In the genomic region with DNA sequence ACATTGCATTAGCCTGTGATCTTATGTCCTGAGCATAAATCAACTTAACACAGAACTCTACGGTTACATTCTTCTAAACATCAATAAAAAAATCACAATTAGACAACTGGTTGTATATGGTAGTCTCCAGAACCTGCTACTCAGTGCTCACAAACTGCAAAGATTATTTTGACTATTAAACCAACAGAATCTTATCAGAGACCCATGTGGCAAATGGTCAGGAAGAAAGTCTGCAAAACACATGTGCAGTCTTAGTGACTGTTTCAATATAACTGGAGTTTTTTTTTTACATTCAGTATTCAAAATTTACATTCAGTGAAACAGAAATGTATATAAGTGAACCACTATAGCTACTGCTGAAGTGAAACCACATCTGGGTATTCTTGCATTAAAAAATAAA, we compare ENCODE assay signal across 30 cellular contexts.
"Had no signal": no experiment of that assay in that cellular context is flagged by ENCODE, and none has a peak within 500 bp of the region (broad histone marks: within the 10 kb centered on the region; RNA-seq: fewer than 3 reads in every experiment).

No MANE protein-coding gene starts in this region.

- H3K27me3 ChIP-seq: adrenal gland, body of pancreas, esophagus muscularis mucosa, gastrocnemius medialis had no signal

- H3K36me3 ChIP-seq: adrenal gland, gastrocnemius medialis had no signal

- H3K9me3 ChIP-seq: body of pancreas, esophagus muscularis mucosa, gastrocnemius medialis had no signal

- FAIRE-seq: colon had no signal

- ATAC-seq: activated CD4-positive, alpha-beta T cell treated with anti-CD3 and anti-CD28 coated beads for 36 hours; activated CD8-positive, alpha-beta memory T cell treated with anti-CD3 and anti-CD28 coated beads, Interleukin-2, amount 10 ng/mL, durations not matched to agents 7 days and 5 days; activated CD8-positive, alpha-beta T cell treated with anti-CD3 and anti-CD28 coated beads, Interleukin-2, amount 10 ng/mL, durations not matched to agents 7 days and 5 days; activated naive CD8-positive, alpha-beta T cell treated with anti-CD3 and anti-CD28 coated beads, Interleukin-2, amount 50 U/mL, for 24 hours; body of pancreas; effector memory CD8-positive, alpha-beta T cell; foreskin keratinocyte; gastrocnemius medialis had no signal

- H3K4me3 ChIP-seq: adrenal gland, body of pancreas, esophagus muscularis mucosa, gastrocnemius medialis had no signal

- DNase-seq: activated CD4-positive, alpha-beta memory T cell treated with anti-CD3 and anti-CD28 coated beads for 36 hours; activated CD4-positive, alpha-beta T cell treated with anti-CD3 and anti-CD28 coated beads for 36 hours; activated CD4-positive, alpha-beta T cell treated with anti-CD3 and anti-CD28 coated beads, Interleukin-2, amount 10 ng/mL, durations not matched to agents 24 days and 14 days; activated CD4-positive, CD25-positive, alpha-beta regulatory T cell; activated CD4-positive, CD25-positive, alpha-beta regulatory T cell treated with anti-CD3 and anti-CD28 coated beads, Interleukin-2, amount 50 U/mL, for 72 hours; activated CD8-positive, alpha-beta memory T cell treated with anti-CD3 and anti-CD28 coated beads, Interleukin-2, amount 10 ng/mL, durations not matched to agents 7 days and 5 days; activated CD8-positive, alpha-beta memory T cell treated with anti-CD3 and anti-CD28 coated beads, Interleukin-2, amount 50 U/mL, for 4 hours; activated CD8-positive, alpha-beta T cell treated with anti-CD3 and anti-CD28 coated beads, Interleukin-2, amount 10 ng/mL, durations not matched to agents 7 days and 5 days; activated effector memory CD4-positive, alpha-beta T cell treated with anti-CD3 and anti-CD28 coated beads, Interleukin-2, amount 50 U/mL, for 16 hours; activated naive CD4-positive, alpha-beta T cell treated with anti-CD3 and anti-CD28 coated beads for 36 hours; activated naive CD8-positive, alpha-beta T cell treated with anti-CD3 and anti-CD28 coated beads for 36 hours; activated naive CD8-positive, alpha-beta T cell treated with anti-CD3 and anti-CD28 coated beads, Interleukin-2, amount 50 U/mL, for 24 hours; activated T-cell treated with anti-CD3 and anti-CD28 coated beads, Interleukin-2, amount 50 U/mL, for 1 hour; activated T-cell treated with anti-CD3 and anti-CD28 coated beads, Interleukin-2, amount 50 U/mL, for 48 hours; adrenal gland; amygdala; aorta; body of pancreas; caudate nucleus; cortex of kidney; dermis blood vessel endothelial cell; effector CD4-positive, alpha-beta T cell; effector memory CD8-positive, alpha-beta T cell; erythroblast; foreskin keratinocyte; gastrocnemius medialis; glutamatergic neuron; T-helper 2 cell had no signal

- H3K27ac ChIP-seq: adrenal gland, body of pancreas, esophagus muscularis mucosa, foreskin keratinocyte, gastrocnemius medialis had no signal

- H3K4me1 ChIP-seq: adrenal gland, body of pancreas, esophagus muscularis mucosa, foreskin keratinocyte had no signal
